Comparison of ENCODE assay signal across 12 cellular contexts in the genomic region with DNA sequence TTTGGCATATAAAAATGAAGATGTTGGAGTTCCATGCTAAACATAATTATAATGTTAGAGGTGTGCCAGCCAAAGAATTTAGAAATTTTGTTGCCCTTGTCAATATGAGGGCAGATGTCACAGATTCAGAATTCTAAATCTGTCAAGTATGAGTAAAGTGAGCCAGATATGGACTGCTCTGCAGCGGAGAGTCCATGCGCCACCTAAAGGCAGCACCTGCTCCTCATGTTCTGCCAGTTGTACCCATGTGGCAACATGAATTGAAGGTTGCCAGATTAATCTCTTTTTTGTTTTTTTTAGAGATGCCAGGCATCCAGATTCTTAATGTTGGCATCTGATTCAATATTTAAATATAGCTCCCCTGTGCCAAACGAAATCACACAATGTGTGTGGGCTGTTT.
DNase-seq lines count a peak whose midpoint lies in the region; ATAC-seq, FAIRE-seq and TF ChIP-seq lines count a peak whose summit lies in the region.
"Had no signal": no experiment of that assay in that cellular context is flagged by ENCODE, and none has a peak within 500 bp of the region (broad histone marks: within the 10 kb centered on the region; RNA-seq: fewer than 3 reads in every experiment).

No MANE protein-coding gene starts in this region.

- no peaks in the 10 kb centered on the region for H3K27me3 ChIP-seq in GM12878 (replicated peaks in 1 of 2; ENCODE audit: control insufficient read depth in 2 of 2, insufficient read depth in 2 of 2, low read length in 1 of 2)

- H3K4me1 ChIP-seq in GM12878 (ENCODE audit: control insufficient read depth, insufficient read depth, low read length) = no peaks in the 10 kb centered on the region

- BruUV-seq in GM12878 (replicated peaks; lab: Mats Ljungman, UMichigan) = no TSS peak

- no peak for TF ChIP-seq POLR2A in GM12878 (IDR thresholded peaks at IDR 0.05; ENCODE audit: low read depth, low read length)

- 0 out of 2 replicates have a peak, but pooled peaks have one; percentile 11 for TF ChIP-seq RAD21 in GM12878 (IDR thresholded peaks at IDR 0.05; ENCODE audit: insufficient read depth, low read depth, low read length)

- H3K79me2 ChIP-seq in GM12878 (ENCODE audit: control insufficient read depth, insufficient read depth, low read length) = no peaks in the 10 kb centered on the region

- H3K4me2 ChIP-seq in GM12878 (ENCODE audit: control insufficient read depth, insufficient read depth) = no peak overlapping the region

- no peak overlapping the region for H3K27ac ChIP-seq in GM12878 (ENCODE audit: control insufficient read depth, insufficient read depth)

- H3K9ac ChIP-seq in GM12878 (ENCODE audit: control insufficient read depth, insufficient read depth, low read length) = no peak overlapping the region

- H4K20me1 ChIP-seq in GM12878 (ENCODE audit: control insufficient read depth, insufficient read depth) = no peaks in the 10 kb centered on the region

- WGBS in GM12878 (ENCODE audit: insufficient coverage, insufficient replicate concordance, low lambda C conversion rate, missing lambda C conversion rate) = 30% methylated on average over 3 of the region's 3 CpGs

- H3K4me3 ChIP-seq in GM12878 = no peak overlapping the region
- H3K4me3 ChIP-seq in retinal pigment epithelial cell (ENCODE audit: low read length) = no peak overlapping the region

- intact Hi-C loops in GM12878 (cut with micrococcal nuclease; ENCODE audit: unreplicated experiment) = loop anchor here (5.0 to 10.0 kb wide), 3 partner anchors 329 to 471 kb away; no protein-coding TSS in a partner anchor

- no peak for FAIRE-seq in GM12878 (lab: Jason Lieb, UNC)
- FAIRE-seq: endothelial cell of umbilical vein, GM18507 had no signal

- POLR2A ChIA-PET in GM12878 (lab: Charles Lee) = no interaction called here

- DNase-seq in NCI-H2029 (lab: John Stamatoyannopoulos, UW) (peak; percentile 0), NCI-H2029 treated with DMSO at 0.1 percent for 48 hours (lab: John Stamatoyannopoulos, UW) (no peak), NCI-H2081 (lab: John Stamatoyannopoulos, UW) (peak; percentile 63 to 70), GM12878 (ENCODE audit: low read depth, low spot score) (no peak), retinal pigment epithelial cell (ENCODE audit: low read depth) (no peak), T1000 (lab: John Stamatoyannopoulos, UW) (no peak)
- DNase-seq: activated gamma-delta T cell treated with Interleukin-2 at 50 U/mL for 16 hours, left ventricle myocardium superior had no signal

- in situ Hi-C loops in GM12878 (cut with MboI) = loop anchor here (5.0 kb wide), 1 partner anchor 867 kb away; no protein-coding TSS in a partner anchor

- RAD21 ChIA-PET in GM12878 (lab: Charles Lee; ENCODE audit: unreplicated experiment) = no interaction called here

- TF ChIP-seq CTCF in GM12878 (IDR thresholded peaks at IDR 0.05 in 2 of 3, conservative IDR thresholded peaks at IDR 0.05 in 1 of 3; ENCODE audit: control insufficient read depth in 2 of 3, extremely low read depth in 1 of 3, insufficient read depth in 1 of 3, low read depth in 3 of 3, low read length in 3 of 3) = peak; percentile 32 to 40 (median 34); a peak in 5 of 6 replicates
- peak; percentile 70 for TF ChIP-seq CTCF in retinal pigment epithelial cell (conservative IDR thresholded peaks at IDR 0.05; ENCODE audit: low read depth, low read length)

- TF ChIP-seq EP300 in GM12878 (IDR thresholded peaks at IDR 0.05; ENCODE audit: borderline replicate concordance in 1 of 2, control insufficient read depth in 1 of 2, low read depth in 2 of 2, low read length in 2 of 2) = no peak

- no peak overlapping the region for H2AFZ ChIP-seq in GM12878 (ENCODE audit: control insufficient read depth, low read depth, low read length)

- SMC1A ChIA-PET in GM12878 (lab: Charles Lee; ENCODE audit: uncharacterized antibody, unreplicated experiment) = interaction anchor here (1.4 kb wide), 1 partner anchor 10 kb away, joined by 4 read pairs; no protein-coding TSS in a partner anchor

- CTCF ChIA-PET in GM12878 (lab: Yijun Ruan, JAX) = interaction anchor here (1.3 kb wide), 1 partner anchor 112 kb away, joined by 3 read pairs; no protein-coding TSS in a partner anchor

- ATAC-seq in GM12878 (peak; percentile 76), HG02973 (IDR thresholded peaks at IDR 0.05; ENCODE audit: unreplicated experiment) (no peak), HG03565 (IDR thresholded peaks at IDR 0.05; ENCODE audit: unreplicated experiment) (no peak)
- ATAC-seq: left ventricle myocardium superior had no signal

- no peaks in the 10 kb centered on the region for H3K9me3 ChIP-seq in GM12878 (replicated peaks; ENCODE audit: control insufficient read depth, insufficient read depth, low read length)

- H3K36me3 ChIP-seq in GM12878 (ENCODE audit: control insufficient read depth in 2 of 2, insufficient read depth in 2 of 2, low read length in 1 of 2) = no peaks in the 10 kb centered on the region

TF ChIP-seq in GM12878, 131 proteins besides CTCF, POLR2A, EP300 and RAD21:
- TF ChIP-seq SMAD5 (IDR thresholded peaks at IDR 0.05; ENCODE audit: low read depth) = no peak
- TF ChIP-seq WRNIP1 (IDR thresholded peaks at IDR 0.05; ENCODE audit: borderline replicate concordance, low read depth, low read length) = no peak
- TF ChIP-seq, protein P1, sequence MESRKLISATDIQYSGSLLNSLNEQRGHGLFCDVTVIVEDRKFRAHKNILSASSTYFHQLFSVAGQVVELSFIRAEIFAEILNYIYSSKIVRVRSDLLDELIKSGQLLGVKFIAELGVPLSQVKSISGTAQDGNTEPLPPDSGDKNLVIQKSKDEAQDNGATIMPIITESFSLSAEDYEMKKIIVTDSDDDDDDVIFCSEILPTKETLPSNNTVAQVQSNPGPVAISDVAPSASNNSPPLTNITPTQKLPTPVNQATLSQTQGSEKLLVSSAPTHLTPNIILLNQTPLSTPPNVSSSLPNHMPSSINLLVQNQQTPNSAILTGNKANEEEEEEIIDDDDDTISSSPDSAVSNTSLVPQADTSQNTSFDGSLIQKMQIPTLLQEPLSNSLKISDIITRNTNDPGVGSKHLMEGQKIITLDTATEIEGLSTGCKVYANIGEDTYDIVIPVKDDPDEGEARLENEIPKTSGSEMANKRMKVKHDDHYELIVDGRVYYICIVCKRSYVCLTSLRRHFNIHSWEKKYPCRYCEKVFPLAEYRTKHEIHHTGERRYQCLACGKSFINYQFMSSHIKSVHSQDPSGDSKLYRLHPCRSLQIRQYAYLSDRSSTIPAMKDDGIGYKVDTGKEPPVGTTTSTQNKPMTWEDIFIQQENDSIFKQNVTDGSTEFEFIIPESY (IDR thresholded peaks at IDR 0.05) = no peak
- TF ChIP-seq, protein P2, sequence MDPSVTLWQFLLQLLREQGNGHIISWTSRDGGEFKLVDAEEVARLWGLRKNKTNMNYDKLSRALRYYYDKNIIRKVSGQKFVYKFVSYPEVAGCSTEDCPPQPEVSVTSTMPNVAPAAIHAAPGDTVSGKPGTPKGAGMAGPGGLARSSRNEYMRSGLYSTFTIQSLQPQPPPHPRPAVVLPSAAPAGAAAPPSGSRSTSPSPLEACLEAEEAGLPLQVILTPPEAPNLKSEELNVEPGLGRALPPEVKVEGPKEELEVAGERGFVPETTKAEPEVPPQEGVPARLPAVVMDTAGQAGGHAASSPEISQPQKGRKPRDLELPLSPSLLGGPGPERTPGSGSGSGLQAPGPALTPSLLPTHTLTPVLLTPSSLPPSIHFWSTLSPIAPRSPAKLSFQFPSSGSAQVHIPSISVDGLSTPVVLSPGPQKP (IDR thresholded peaks at IDR 0.05; ENCODE audit: low read depth, low read length) = no peak
- TF ChIP-seq CHD2 (IDR thresholded peaks at IDR 0.05; ENCODE audit: borderline replicate concordance, low read depth, low read length) = no peak
- no peak for TF ChIP-seq HDAC2 (IDR thresholded peaks at IDR 0.05)
- peak; percentile 8; the same call in 1 of the 2 replicates for TF ChIP-seq SMC3 (IDR thresholded peaks at IDR 0.05; ENCODE audit: borderline replicate concordance, low read length)
TF ChIP-seq in GM12878: peak in this region for 1.

Comparison
In these comparisons a context has a peak if more than half of its experiments do, and no peak if none do; other contexts are left out.
1. DNase-seq: peak in NCI-H2029 (single experiment) and NCI-H2081 (2 of 2); none in NCI-H2029 treated with DMSO at 0.1 percent for 48 hours (single experiment), GM12878 (single experiment), retinal pigment epithelial cell (single experiment) and T1000 (single experiment).